In genomic region chr6:119012521-119012920, GRCh38 we compare ENCODE assay signal across 26 cellular contexts.
"Had no signal": no experiment of that assay in that cellular context is flagged by ENCODE, and none has a peak within 500 bp of the region (broad histone marks: within the 10 kb centered on the region; RNA-seq: fewer than 3 reads in every experiment).

No MANE protein-coding gene starts in this region.

- H3K27ac Mint-ChIP-seq: activated CD4-positive, alpha-beta T cell treated with anti-CD3 and anti-CD28 coated beads, Interleukin-2, amount 10 ng/mL, durations not matched to agents 7 days and 5 days; activated CD8-positive, alpha-beta memory T cell treated with anti-CD3 and anti-CD28 coated beads, Interleukin-2, amount 10 ng/mL, durations not matched to agents 7 days and 5 days; activated CD8-positive, alpha-beta T cell treated with anti-CD3 and anti-CD28 coated beads for 36 hours; activated naive CD8-positive, alpha-beta T cell treated with anti-CD3 and anti-CD28 coated beads, Interleukin-2, amount 50 U/mL, for 24 hours; brain; T-cell; T-helper 2 cell treated with Interferon-gamma antibody and Interleukin-4, amounts not matched to agents 5 μg/mL and 100 μg/mL, for 36 hours had no signal

- H3K4me1 Mint-ChIP-seq: activated CD4-positive, alpha-beta T cell treated with anti-CD3 and anti-CD28 coated beads, Interleukin-2, amount 10 ng/mL, durations not matched to agents 7 days and 5 days; activated CD8-positive, alpha-beta memory T cell treated with anti-CD3 and anti-CD28 coated beads, Interleukin-2, amount 10 ng/mL, durations not matched to agents 7 days and 5 days; activated naive CD8-positive, alpha-beta T cell treated with anti-CD3 and anti-CD28 coated beads, Interleukin-2, amount 50 U/mL, for 24 hours; brain; neural crest cell; T-cell had no signal

- H3K36me3 ChIP-seq: spleen, upper lobe of right lung had no signal

- H3K9me3 Mint-ChIP-seq: activated naive CD8-positive, alpha-beta T cell treated with anti-CD3 and anti-CD28 coated beads, Interleukin-2, amount 50 U/mL, for 24 hours had no signal

- H3K4me3 ChIP-seq: spleen, upper lobe of right lung had no signal

- ATAC-seq: activated CD8-positive, alpha-beta memory T cell treated with anti-CD3 and anti-CD28 coated beads, Interleukin-2, amount 10 ng/mL, durations not matched to agents 7 days and 5 days; activated CD8-positive, alpha-beta T cell treated with anti-CD3 and anti-CD28 coated beads for 36 hours; activated naive CD8-positive, alpha-beta T cell treated with anti-CD3 and anti-CD28 coated beads, Interleukin-2, amount 50 U/mL, for 24 hours; left ventricle myocardium superior; T-cell; upper lobe of right lung had no signal

- H3K4me1 ChIP-seq: spleen, upper lobe of right lung had no signal

- H3K27me3 Mint-ChIP-seq: activated CD4-positive, alpha-beta T cell treated with anti-CD3 and anti-CD28 coated beads, Interleukin-2, amount 10 ng/mL, durations not matched to agents 7 days and 5 days; activated CD8-positive, alpha-beta memory T cell treated with anti-CD3 and anti-CD28 coated beads, Interleukin-2, amount 10 ng/mL, durations not matched to agents 7 days and 5 days; activated CD8-positive, alpha-beta T cell treated with anti-CD3 and anti-CD28 coated beads for 36 hours; activated naive CD8-positive, alpha-beta T cell treated with anti-CD3 and anti-CD28 coated beads, Interleukin-2, amount 50 U/mL, for 24 hours; brain; T-cell had no signal

- DNase-seq: activated CD4-positive, alpha-beta T cell treated with anti-CD3 and anti-CD28 coated beads, Interleukin-2, amount 10 ng/mL, durations not matched to agents 7 days and 5 days; activated CD4-positive, CD25-positive, alpha-beta regulatory T cell treated with anti-CD3 and anti-CD28 coated beads, Interleukin-2, amount 50 U/mL, for 72 hours; activated CD8-positive, alpha-beta memory T cell treated with anti-CD3 and anti-CD28 coated beads, Interleukin-2, amount 10 ng/mL, durations not matched to agents 7 days and 5 days; activated CD8-positive, alpha-beta T cell treated with anti-CD3 and anti-CD28 coated beads for 36 hours; activated gamma-delta T cell; activated naive CD4-positive, alpha-beta T cell treated with anti-CD3 and anti-CD28 coated beads, Interleukin-2, amount 50 U/mL, for 16 hours; activated naive CD8-positive, alpha-beta T cell treated with anti-CD3 and anti-CD28 coated beads, Interleukin-2, amount 50 U/mL, for 24 hours; activated T-cell treated with anti-CD3 and anti-CD28 coated beads for 4 hours; caudate nucleus; dermis blood vessel endothelial cell; effector CD8-positive, alpha-beta T cell; foreskin melanocyte; hippocampal formation; left ventricle myocardium superior; occipital lobe; posterior cingulate gyrus; retina; spleen; stimulated activated CD4-positive, alpha-beta T cell treated with anti-CD3 and anti-CD28 coated beads, Interleukin-4, amount 100 ng/mL, for 24 hours; stimulated activated naive CD4-positive, alpha-beta T cell treated with Interleukin-2 at 50 U/mL for 16 hours; T-cell; upper lobe of right lung had no signal

- H3K27ac ChIP-seq: spleen, upper lobe of right lung, VCaP had no signal

- H3K9me3 ChIP-seq: upper lobe of right lung had no signal

- H3K4me3 Mint-ChIP-seq: activated CD4-positive, alpha-beta T cell treated with anti-CD3 and anti-CD28 coated beads, Interleukin-2, amount 10 ng/mL, durations not matched to agents 7 days and 5 days; activated CD8-positive, alpha-beta memory T cell treated with anti-CD3 and anti-CD28 coated beads, Interleukin-2, amount 10 ng/mL, durations not matched to agents 7 days and 5 days; activated CD8-positive, alpha-beta T cell treated with anti-CD3 and anti-CD28 coated beads for 36 hours; activated naive CD8-positive, alpha-beta T cell treated with anti-CD3 and anti-CD28 coated beads, Interleukin-2, amount 50 U/mL, for 24 hours; brain; neural crest cell; T-cell; T-helper 2 cell treated with Interferon-gamma antibody and Interleukin-4, amounts not matched to agents 5 μg/mL and 100 μg/mL, for 36 hours had no signal

- H3K27me3 ChIP-seq: spleen, upper lobe of right lung had no signal
